In genomic region chr11:99098751-99099150, GRCh38 we compare ENCODE assay signal across 13 cellular contexts.
A peak's percentile ranks its signal among the peaks of the same experiment; 100 is the strongest.
DNase-seq lines count a peak whose midpoint lies in the region; ATAC-seq and TF ChIP-seq lines count a peak whose summit lies in the region.
"Had no signal": no experiment of that assay in that cellular context is flagged by ENCODE, and none has a peak within 500 bp of the region (broad histone marks: within the 10 kb centered on the region; RNA-seq: fewer than 3 reads in every experiment).

No MANE protein-coding gene starts in this region.

- H3K27me3 Mint-ChIP-seq in activated CD4-positive, alpha-beta memory T cell treated with anti-CD3 and anti-CD28 coated beads, Interleukin-2, amount 10 ng/mL, durations not matched to agents 7 days and 5 days = no peaks in the 10 kb centered on the region

- no peaks in the 10 kb centered on the region for H3K36me3 Mint-ChIP-seq in activated CD4-positive, alpha-beta memory T cell treated with anti-CD3 and anti-CD28 coated beads, Interleukin-2, amount 10 ng/mL, durations not matched to agents 7 days and 5 days (ENCODE audit: low read depth)
- H3K36me3 Mint-ChIP-seq: natural killer cell had no signal

- H3K27me3 ChIP-seq in BE2C = no peaks in the 10 kb centered on the region
- H3K27me3 ChIP-seq in tibial artery = no peaks in the 10 kb centered on the region

- H3K4me1 Mint-ChIP-seq in activated CD4-positive, alpha-beta memory T cell treated with anti-CD3 and anti-CD28 coated beads, Interleukin-2, amount 10 ng/mL, durations not matched to agents 7 days and 5 days = no peaks in the 10 kb centered on the region
- H3K4me1 Mint-ChIP-seq: natural killer cell had no signal

- intact Hi-C loops in tibial artery (cut with DNase I; ENCODE audit: low total_unique reads) = no loop called here

- POLR2A ChIA-PET in activated CD4-positive, alpha-beta memory T cell treated with anti-CD3 and anti-CD28 coated beads, Interleukin-2, amount 10 ng/mL, durations not matched to agents 7 days and 5 days (lab: Charles Lee) = no interaction called here

- H3K4me3 ChIP-seq in BE2C (ENCODE audit: low read depth, low read length) = no peak overlapping the region
- no peak overlapping the region for H3K4me3 ChIP-seq in tibial artery

- peak; percentile 8 for DNase-seq in NCI-H1694 treated with DMSO at 0.1 percent for 48 hours (lab: John Stamatoyannopoulos, UW)
- DNase-seq in NCI-H1694 (lab: John Stamatoyannopoulos, UW) = no peak
- no peak for DNase-seq in kidney tubule cell (ENCODE audit: low spot score)
- DNase-seq in BE2C = no peak
- DNase-seq in tibial artery = no peak
- DNase-seq in activated CD4-positive, alpha-beta memory T cell treated with anti-CD3 and anti-CD28 coated beads, Interleukin-2, amount 10 ng/mL, durations not matched to agents 7 days and 5 days = no peak
- DNase-seq: activated CD4-positive, alpha-beta T cell treated with anti-CD3 and anti-CD28 coated beads, Interleukin-2, amount 50 U/mL, for 48 hours; natural killer cell; NCI-H1417; SIG-M5 had no signal

- TF ChIP-seq CTCF in BE2C (IDR thresholded peaks at IDR 0.05; ENCODE audit: low read depth, low read length) (no peak), tibial artery (IDR thresholded peaks at IDR 0.05) (no peak)

- H3K27ac Mint-ChIP-seq in activated CD4-positive, alpha-beta memory T cell treated with anti-CD3 and anti-CD28 coated beads, Interleukin-2, amount 10 ng/mL, durations not matched to agents 7 days and 5 days = no peak overlapping the region
- H3K27ac Mint-ChIP-seq: natural killer cell had no signal

- H3K9me3 ChIP-seq in BE2C (no peaks in the 10 kb centered on the region), tibial artery (no peaks in the 10 kb centered on the region)

- CTCF ChIA-PET in activated CD4-positive, alpha-beta memory T cell treated with anti-CD3 and anti-CD28 coated beads, Interleukin-2, amount 10 ng/mL, durations not matched to agents 7 days and 5 days (lab: Charles Lee) = no interaction called here

- H3K27ac ChIP-seq in tibial artery = no peak overlapping the region
- H3K27ac ChIP-seq: 22Rv1 had no signal

- H3K36me3 ChIP-seq in BE2C (no peaks in the 10 kb centered on the region), tibial artery (no peaks in the 10 kb centered on the region)

- H3K4me1 ChIP-seq in BE2C (no peaks in the 10 kb centered on the region), tibial artery (no peaks in the 10 kb centered on the region)

- ATAC-seq in HG02840 (IDR thresholded peaks at IDR 0.05; ENCODE audit: low FRiP score, unreplicated experiment) = peak; percentile 92
- peak; percentile 92 for ATAC-seq in HG03565 (IDR thresholded peaks at IDR 0.05; ENCODE audit: unreplicated experiment)
- ATAC-seq: natural killer cell had no signal

- no peak overlapping the region for H3K4me3 Mint-ChIP-seq in activated CD4-positive, alpha-beta memory T cell treated with anti-CD3 and anti-CD28 coated beads, Interleukin-2, amount 10 ng/mL, durations not matched to agents 7 days and 5 days
- H3K4me3 Mint-ChIP-seq: natural killer cell had no signal

- peaks cover 9% of the 10 kb centered on the region for H3K9me3 Mint-ChIP-seq in activated CD4-positive, alpha-beta memory T cell treated with anti-CD3 and anti-CD28 coated beads, Interleukin-2, amount 10 ng/mL, durations not matched to agents 7 days and 5 days
